In the genomic region with DNA sequence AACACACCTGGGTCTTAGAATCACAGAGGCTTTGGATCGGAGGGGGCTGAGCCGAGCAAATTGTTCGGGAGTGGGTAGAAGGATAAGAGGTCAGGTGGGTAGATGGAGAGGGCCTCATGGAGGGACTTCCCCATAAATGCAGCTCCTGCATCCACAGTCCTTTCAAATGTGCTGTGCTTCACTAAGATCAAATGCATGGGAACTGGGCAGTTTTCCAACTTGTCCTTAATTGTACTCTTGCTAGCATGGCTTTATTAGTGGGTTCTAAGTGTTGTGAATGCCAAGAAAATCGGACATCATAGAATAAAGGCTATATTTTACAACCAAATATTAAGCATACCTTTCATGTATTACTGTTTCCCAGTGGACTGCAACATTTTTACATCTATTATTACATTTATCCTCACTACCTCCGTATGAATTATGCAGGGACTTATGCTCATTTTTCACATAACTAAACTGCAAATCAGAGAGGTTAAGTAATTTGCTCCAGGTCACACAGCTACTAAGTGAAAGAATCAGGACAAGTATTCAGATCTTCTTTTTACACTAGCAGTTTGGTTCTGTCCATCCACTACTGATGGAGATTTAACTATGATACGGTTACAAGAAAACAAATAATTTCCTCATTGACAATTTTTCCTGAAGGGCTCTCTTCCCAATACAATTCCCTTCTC, we compare ENCODE assay signal across 15 cellular contexts.
DNase-seq lines count a peak whose midpoint lies in the region; ATAC-seq and TF ChIP-seq lines count a peak whose summit lies in the region.
"Had no signal": no experiment of that assay in that cellular context is flagged by ENCODE, and none has a peak within 500 bp of the region (broad histone marks: within the 10 kb centered on the region; RNA-seq: fewer than 3 reads in every experiment).

No MANE protein-coding gene starts in this region.

- no peak for ATAC-seq in GM18870 (IDR thresholded peaks at IDR 0.05; ENCODE audit: unreplicated experiment)

- H3K4me3 ChIP-seq in fibroblast of mammary gland (ENCODE audit: control insufficient read depth, low read depth, low read length) = no peak overlapping the region

- DNase-seq in NCI-H2227 (lab: John Stamatoyannopoulos, UW; ENCODE audit: unreplicated experiment) (peak; percentile 2), NCI-H2227 treated with DMSO at 0.1 percent for 48 hours (lab: John Stamatoyannopoulos, UW) (no peak), NCI-H1092 (lab: John Stamatoyannopoulos, UW) (peak; percentile 32), NCI-H774 (lab: John Stamatoyannopoulos, UW) (peak; percentile 23), fibroblast of mammary gland (ENCODE audit: low read depth) (peak; percentile 47), foreskin melanocyte (no peak)
- no peak for DNase-seq in stimulated activated CD4-positive, alpha-beta T cell treated with anti-CD3 and anti-CD28 coated beads, Interleukin-4, amount 100 ng/mL, for 4 hours
- DNase-seq: activated CD4-positive, alpha-beta T cell treated with anti-CD3 and anti-CD28 coated beads for 1 hour; activated T-cell treated with anti-CD3 and anti-CD28 coated beads, Interleukin-2, amount 50 U/mL, for 1 hour; caudate nucleus; CD8-positive, alpha-beta memory T cell; HCEC 1CT; Right ventricle myocardium superior; stimulated activated naive CD8-positive, alpha-beta T cell treated with anti-CD3 and anti-CD28 coated beads, Interleukin-15, Interleukin-2, amounts not matched to agents 100 U/mL and 50 U/mL, for 24 hours had no signal

- no peak for TF ChIP-seq CTCF in fibroblast of mammary gland (conservative IDR thresholded peaks at IDR 0.05; ENCODE audit: control insufficient read depth, insufficient read depth, low read depth, low read length)

Comparison
In these comparisons a context has a peak if more than half of its experiments do, and no peak if none do; other contexts are left out.
1. DNase-seq: peak in NCI-H2227 (single experiment), NCI-H1092 (single experiment), NCI-H774 (single experiment) and fibroblast of mammary gland (single experiment); none in NCI-H2227 treated with DMSO at 0.1 percent for 48 hours (single experiment), stimulated activated CD4-positive, alpha-beta T cell treated with anti-CD3 and anti-CD28 coated beads, Interleukin-4, amount 100 ng/mL, for 4 hours (0 of 2) and foreskin melanocyte (single experiment).